1 cellular context compared by ENCODE assay signal in genomic region chr1:171740987-171741871, GRCh38.
TF ChIP-seq lines count a peak whose summit lies in the region.

No MANE protein-coding gene starts in this region.

TF ChIP-seq in GM12878, 131 proteins besides CTCF, POLR2A, EP300 and RAD21 (continues in another document):
- TF ChIP-seq RUNX3 (IDR thresholded peaks at IDR 0.05; ENCODE audit: low read length): 0 out of 2 replicates have a peak, but pooled peaks have one; percentile 5
- peak; percentile 32; the same call in 1 of the 2 replicates for TF ChIP-seq MTA2 (IDR thresholded peaks at IDR 0.05; ENCODE audit: low read depth)
- no peak for TF ChIP-seq RFX5 (IDR thresholded peaks at IDR 0.05; ENCODE audit: low read depth, low read length)
- TF ChIP-seq TBL1XR1 (IDR thresholded peaks at IDR 0.05; ENCODE audit: low read depth, low read length): 0 out of 2 replicates have a peak, but pooled peaks have one; percentile 4
- TF ChIP-seq BCLAF1 (IDR thresholded peaks at IDR 0.05): no peak
- no peak for TF ChIP-seq NFIC (IDR thresholded peaks at IDR 0.05; ENCODE audit: low read depth, low read length)
- TF ChIP-seq TAF1 (IDR thresholded peaks at IDR 0.05; ENCODE audit: borderline replicate concordance, low read depth, low read length): 0 out of 2 replicates have a peak, but pooled peaks have one; percentile 4
- TF ChIP-seq KLF5 (IDR thresholded peaks at IDR 0.05; ENCODE audit: partially characterized antibody): no peak
- peak; percentile 41; the same call in 1 of the 2 replicates for TF ChIP-seq PKNOX1 (IDR thresholded peaks at IDR 0.05)
- TF ChIP-seq ZNF687 (IDR thresholded peaks at IDR 0.05): no peak
- no peak for TF ChIP-seq SP1 (IDR thresholded peaks at IDR 0.05; ENCODE audit: low read depth, low read length)
- no peak for TF ChIP-seq ZNF592 (IDR thresholded peaks at IDR 0.05)
- peak; percentile 58; the same call in 1 of the 2 replicates for TF ChIP-seq PAX5 (IDR thresholded peaks at IDR 0.05; ENCODE audit: borderline replicate concordance, low read depth, low read length)
- TF ChIP-seq RELB (IDR thresholded peaks at IDR 0.05; ENCODE audit: low read depth): 0 out of 2 replicates have a peak, but pooled peaks have one; percentile 9
- TF ChIP-seq SIN3A (IDR thresholded peaks at IDR 0.05; ENCODE audit: low read depth, low read length): peak; percentile 87; the same call in 1 of the 2 replicates
- TF ChIP-seq SUPT20H (IDR thresholded peaks at IDR 0.05; ENCODE audit: borderline replicate concordance, control insufficient read depth, low read depth, low read length): no peak
- no peak for TF ChIP-seq CUX1 (IDR thresholded peaks at IDR 0.05; ENCODE audit: insufficient replicate concordance, low read depth, low read length)
- no peak for TF ChIP-seq RB1 (IDR thresholded peaks at IDR 0.05; ENCODE audit: borderline replicate concordance)
- TF ChIP-seq IKZF2 (IDR thresholded peaks at IDR 0.05): peak; percentile 41 to 58; a peak in 3 of 4 replicates
- peak; percentile 9; the same call in 1 of the 2 replicates for TF ChIP-seq NBN (IDR thresholded peaks at IDR 0.05)
- no peak for TF ChIP-seq CREM (IDR thresholded peaks at IDR 0.05; ENCODE audit: low read depth)
- TF ChIP-seq E2F4 (IDR thresholded peaks at IDR 0.05; ENCODE audit: low read depth, low read length): peak; percentile 74
- no peak for TF ChIP-seq E2F8 (IDR thresholded peaks at IDR 0.05; ENCODE audit: low read depth, partially characterized antibody)
- TF ChIP-seq ZBED1 (IDR thresholded peaks at IDR 0.05; ENCODE audit: borderline replicate concordance): 0 out of 2 replicates have a peak, but pooled peaks have one; percentile 32
- no peak for TF ChIP-seq KAT2A (conservative IDR thresholded peaks at IDR 0.05; ENCODE audit: control insufficient read depth, low read depth, low read length)
- no peak for TF ChIP-seq SRF (IDR thresholded peaks at IDR 0.05; ENCODE audit: low read depth in 2 of 2, low read length in 2 of 2)
- no peak for TF ChIP-seq LARP7 (IDR thresholded peaks at IDR 0.05)
- no peak for TF ChIP-seq TARDBP (IDR thresholded peaks at IDR 0.05; ENCODE audit: borderline replicate concordance)
- peak; percentile 75 for TF ChIP-seq HDGF (IDR thresholded peaks at IDR 0.05)
